26 cellular contexts compared by ENCODE assay signal in the genomic region with DNA sequence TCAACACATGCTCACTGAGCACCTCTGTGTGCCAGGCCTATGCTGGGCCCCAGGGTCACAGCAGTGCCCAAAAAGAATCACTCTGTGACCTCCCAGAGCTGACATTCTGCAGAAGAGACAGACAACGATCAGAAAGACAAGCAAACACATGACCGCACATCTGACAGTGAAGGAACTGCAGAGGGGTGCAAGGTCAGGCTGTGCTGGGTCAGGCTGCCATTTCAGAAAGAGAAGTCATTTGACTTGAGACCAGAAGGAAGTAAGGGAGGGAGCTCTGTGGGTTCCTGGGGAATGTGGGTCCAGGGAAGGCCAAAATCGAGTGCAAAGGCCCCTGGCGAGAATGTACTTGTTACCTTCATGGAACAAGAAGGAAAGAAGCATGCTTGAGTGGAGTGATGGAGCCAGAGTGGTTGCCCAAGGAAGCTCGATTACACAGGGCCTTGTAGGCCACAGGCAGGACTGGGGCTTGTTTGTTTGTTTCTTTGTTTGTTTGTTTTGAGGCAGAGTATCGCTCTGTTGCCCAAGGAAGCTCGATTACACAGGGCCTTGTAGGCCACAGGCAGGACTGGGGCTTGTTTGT. TPM values are rescaled to one million over a fixed set of nuclear protein-coding genes. Genes with fewer than 3 reads are reported as not detected.
DNase-seq lines count a peak whose midpoint lies in the region; ATAC-seq, FAIRE-seq and TF ChIP-seq lines count a peak whose summit lies in the region.
"Had no signal": no experiment of that assay in that cellular context is flagged by ENCODE, and none has a peak within 500 bp of the region (broad histone marks: within the 10 kb centered on the region; RNA-seq: fewer than 3 reads in every experiment).

No MANE protein-coding gene starts in this region.

- no peak for TF ChIP-seq CTCF in breast epithelium (IDR thresholded peaks at IDR 0.05)
- TF ChIP-seq CTCF in MCF 10A (IDR thresholded peaks at IDR 0.05; ENCODE audit: unreplicated experiment): no peak
- no peak for TF ChIP-seq CTCF in astrocyte (IDR thresholded peaks at IDR 0.05; ENCODE audit: insufficient read depth, low read depth, low read length)
- no peak for TF ChIP-seq CTCF in mucosa of descending colon (IDR thresholded peaks at IDR 0.05)
- TF ChIP-seq CTCF in upper lobe of right lung (IDR thresholded peaks at IDR 0.05): no peak

- no peak overlapping the region for H3K4me3 Mint-ChIP-seq in MCF 10A (ENCODE audit: unreplicated experiment)
- H3K4me3 Mint-ChIP-seq in astrocyte (ENCODE audit: unreplicated experiment): peak overlapping the region; percentile 46
- H3K4me3 Mint-ChIP-seq: activated CD8-positive, alpha-beta memory T cell treated with anti-CD3 and anti-CD28 coated beads, Interleukin-2, amount 10 ng/mL, durations not matched to agents 7 days and 5 days had no signal

- no peak overlapping the region for H3K4me3 ChIP-seq in breast epithelium
- H3K4me3 ChIP-seq in astrocyte (ENCODE audit: insufficient read depth, low read depth, low read length): no peak overlapping the region
- H3K4me3 ChIP-seq in mucosa of descending colon: no peak overlapping the region
- no peak overlapping the region for H3K4me3 ChIP-seq in upper lobe of right lung
- no peak overlapping the region for H3K4me3 ChIP-seq in small intestine (ENCODE audit: low read depth in 1 of 2, low read length in 2 of 2)
- H3K4me3 ChIP-seq: adrenal gland, prostate gland had no signal

- H3K9ac ChIP-seq in astrocyte (ENCODE audit: low read length): no peak overlapping the region
- H3K9ac ChIP-seq: KMS-11 had no signal

- TF ChIP-seq POLR2A in breast epithelium (IDR thresholded peaks at IDR 0.05): no peak

- H3K4me1 ChIP-seq in breast epithelium: no peaks in the 10 kb centered on the region
- peaks cover 7% of the 10 kb centered on the region for H3K4me1 ChIP-seq in astrocyte (ENCODE audit: insufficient read depth, low read length)
- H3K4me1 ChIP-seq in mucosa of descending colon (ENCODE audit: low read depth): no peaks in the 10 kb centered on the region
- H3K4me1 ChIP-seq in upper lobe of right lung: peaks cover 13% of the 10 kb centered on the region
- H3K4me1 ChIP-seq in small intestine (ENCODE audit: control insufficient read depth in 2 of 2, insufficient read depth in 1 of 2, low read depth in 1 of 2, low read length in 1 of 2): no peaks in the 10 kb centered on the region
- H3K4me1 ChIP-seq: prostate gland had no signal

- WGBS in small intestine, 3 donors: 73 to 82% (median 78%) methylated on average over 7 of the region's 7 CpGs

- peak; percentile 17 for ATAC-seq in mucosa of descending colon
- ATAC-seq in upper lobe of right lung: peak; percentile 64
- ATAC-seq in HG03442 (IDR thresholded peaks at IDR 0.05; ENCODE audit: unreplicated experiment): no peak
- ATAC-seq: activated CD8-positive, alpha-beta memory T cell treated with anti-CD3 and anti-CD28 coated beads, Interleukin-2, amount 10 ng/mL, durations not matched to agents 7 days and 5 days; esophagus mucosa; Right ventricle myocardium inferior had no signal

- FAIRE-seq in astrocyte (lab: Jason Lieb, UNC): no peak
- no peak for FAIRE-seq in small intestine (lab: Jason Lieb, UNC)
- FAIRE-seq: A204.1, GM18507 had no signal

- POLR2A ChIA-PET in MCF 10A (lab: Yijun Ruan, JAX): interaction anchor here (1.0 kb wide), 1 partner anchor 52 kb away, joined by 3 read pairs; no protein-coding TSS in a partner anchor

- H3K36me3 Mint-ChIP-seq in MCF 10A (ENCODE audit: insufficient read depth, unreplicated experiment) (no peaks in the 10 kb centered on the region), astrocyte (ENCODE audit: low read depth, unreplicated experiment) (no peaks in the 10 kb centered on the region)
- H3K36me3 Mint-ChIP-seq: activated CD8-positive, alpha-beta memory T cell treated with anti-CD3 and anti-CD28 coated beads, Interleukin-2, amount 10 ng/mL, durations not matched to agents 7 days and 5 days had no signal

- H3K27me3 ChIP-seq in breast epithelium (no peaks in the 10 kb centered on the region), astrocyte (ENCODE audit: insufficient read depth, low read length) (no peaks in the 10 kb centered on the region), upper lobe of right lung (no peaks in the 10 kb centered on the region), small intestine (ENCODE audit: control insufficient read depth in 2 of 2, insufficient read depth in 2 of 2, low read length in 2 of 2) (no peaks in the 10 kb centered on the region)
- H3K27me3 ChIP-seq: adrenal gland had no signal

- intact Hi-C loops in breast epithelium (cut with DNase I; ENCODE audit: low total_unique reads) (loop anchor here (5.0 kb wide), 1 partner anchor 815 kb away; no protein-coding TSS in a partner anchor), MCF 10A (cut with micrococcal nuclease) (no loop called here), mucosa of descending colon (cut with DNase I, micrococcal nuclease) (no loop called here), upper lobe of right lung (cut with DNase I) (no loop called here)

- H3K79me2 ChIP-seq in astrocyte (ENCODE audit: insufficient read depth, low read length): no peaks in the 10 kb centered on the region

- H4K20me1 ChIP-seq in astrocyte (ENCODE audit: insufficient read depth, low read length): no peaks in the 10 kb centered on the region

- CTCF ChIA-PET in MCF 10A (lab: Yijun Ruan, JAX): interaction anchor here (0.5 to 1.8 kb wide), 4 partner anchors 36 to 587 kb away, joined by 3 to 6 read pairs (median 3); no protein-coding TSS in a partner anchor

- no peak overlapping the region for H3K27ac Mint-ChIP-seq in MCF 10A (ENCODE audit: low read depth, unreplicated experiment)
- H3K27ac Mint-ChIP-seq in astrocyte (ENCODE audit: unreplicated experiment): no peak overlapping the region
- H3K27ac Mint-ChIP-seq: activated CD8-positive, alpha-beta memory T cell treated with anti-CD3 and anti-CD28 coated beads, Interleukin-2, amount 10 ng/mL, durations not matched to agents 7 days and 5 days had no signal

- H3K9me3 ChIP-seq in breast epithelium (peaks cover 0 to 5% of the 10 kb centered on the region in 2 donors), astrocyte (ENCODE audit: insufficient read depth, low read depth, low read length) (peaks cover 2% of the 10 kb centered on the region), mucosa of descending colon (no peaks in the 10 kb centered on the region), upper lobe of right lung (no peaks in the 10 kb centered on the region), small intestine (ENCODE audit: control insufficient read depth, low read depth) (no peaks in the 10 kb centered on the region)
- H3K9me3 ChIP-seq: adrenal gland, prostate gland had no signal

- H3K9me3 Mint-ChIP-seq in MCF 10A (ENCODE audit: unreplicated experiment) (no peaks in the 10 kb centered on the region), astrocyte (ENCODE audit: unreplicated experiment) (peaks cover 3% of the 10 kb centered on the region)

- H3K36me3 ChIP-seq in breast epithelium (no peaks in the 10 kb centered on the region), astrocyte (ENCODE audit: insufficient read depth, low read length) (no peaks in the 10 kb centered on the region), mucosa of descending colon (ENCODE audit: low read depth) (no peaks in the 10 kb centered on the region), upper lobe of right lung (no peaks in the 10 kb centered on the region), small intestine (ENCODE audit: control insufficient read depth in 2 of 2, insufficient read depth in 2 of 2, low read length in 2 of 2) (no peaks in the 10 kb centered on the region)
- H3K36me3 ChIP-seq: adrenal gland, prostate gland had no signal

- peak overlapping the region; percentile 0 to 66 for H3K27ac ChIP-seq in breast epithelium
- H3K27ac ChIP-seq in astrocyte (ENCODE audit: low read depth, low read length): no peak overlapping the region
- H3K27ac ChIP-seq in upper lobe of right lung: peak overlapping the region; percentile 26
- H3K27ac ChIP-seq in small intestine (ENCODE audit: low read depth in 1 of 2, low read length in 1 of 2): no peak overlapping the region
- H3K27ac ChIP-seq: KMS-11, prostate gland had no signal

- BruUV-seq in MCF 10A (replicated peaks; lab: Mats Ljungman, UMichigan): no TSS peak

- H3K27me3 Mint-ChIP-seq in MCF 10A (ENCODE audit: insufficient read depth, unreplicated experiment): no peaks in the 10 kb centered on the region
- peaks cover 29% of the 10 kb centered on the region for H3K27me3 Mint-ChIP-seq in astrocyte (ENCODE audit: low read depth, unreplicated experiment)

- DNase-seq in breast epithelium (ENCODE audit: low spot score in 2 of 2) (no peak), MCF 10A (ENCODE audit: unreplicated experiment) (no peak), astrocyte (ENCODE audit: low read depth) (no peak), mucosa of descending colon (no peak), upper lobe of right lung (no peak), small intestine (no peak), SW 1271 (lab: John Stamatoyannopoulos, UW) (no peak)
- DNase-seq: activated CD4-positive, alpha-beta T cell treated with anti-CD3 and anti-CD28 coated beads for 1 hour; activated CD8-positive, alpha-beta memory T cell treated with anti-CD3 and anti-CD28 coated beads, Interleukin-2, amount 10 ng/mL, durations not matched to agents 7 days and 5 days; activated effector memory CD4-positive, alpha-beta T cell treated with Interleukin-2 at 50 U/mL for 16 hours; DMS53; NCI-H1092; NCI-H2081; NCI-H510A treated with DMSO at 0.1 percent for 48 hours; stimulated activated CD8-positive, alpha-beta memory T cell treated with anti-CD3 and anti-CD28 coated beads, Interleukin-4, amount 100 ng/mL, for 48 hours; T-helper 2 cell had no signal

- H3K4me1 Mint-ChIP-seq in MCF 10A (ENCODE audit: insufficient read depth, unreplicated experiment) (peaks cover 21% of the 10 kb centered on the region), astrocyte (ENCODE audit: low read depth, unreplicated experiment) (peaks cover 6% of the 10 kb centered on the region)

- no peak overlapping the region for H3K4me2 ChIP-seq in astrocyte (ENCODE audit: low read length)
- H3K4me2 ChIP-seq: KMS-11 had no signal

- no peak overlapping the region for H2AFZ ChIP-seq in astrocyte (ENCODE audit: low read depth, low read length)

RNA-seq across cellular contexts. Expression of a gene that starts 11.4 kb away (rescaled TPM):
- total RNA-seq in breast epithelium: 1 to 10 TPM in 2 of 3 donors, under 1 TPM in 1; 0.33 to 7.8 (median 4.8) TPM
- 0.56 and 1.7 TPM in 2 replicates for total RNA-seq in MCF 10A (2022)
- total RNA-seq in astrocyte: not detected in 2 replicates
- total RNA-seq in mucosa of descending colon: 1 to 10 TPM; 2.2 to 5.7 (median 4.1) TPM
- 15.8 TPM for total RNA-seq in upper lobe of right lung
- 1 to 10 TPM; 1.3 to 5.0 (median 3.0) TPM for polyA plus RNA-seq in small intestine

RNA-seq across cellular contexts. Expression of a gene that starts 25.6 kb away (rescaled TPM):
- total RNA-seq in breast epithelium (1 to 10 TPM in 1 of 3 donors, not detected in 2; 4.2 TPM), MCF 10A (2022) (not detected in 2 replicates), astrocyte (not detected in 2 replicates), mucosa of descending colon (under 1 TPM in 1 of 3 donors, not detected in 2; 0.80 TPM), upper lobe of right lung (not detected)
- not detected for polyA plus RNA-seq in small intestine
- total RNA-seq: esophagus mucosa, H4, Right ventricle myocardium inferior had no signal

RNA-seq across cellular contexts. Expression of a gene that starts 30.1 kb away (rescaled TPM):
- total RNA-seq in breast epithelium (not detected), MCF 10A (2022) (not detected in 2 replicates), astrocyte (not detected in 2 replicates), mucosa of descending colon (not detected), upper lobe of right lung (not detected)
- under 1 TPM in 1 of 3 donors, not detected in 2; 0.18 TPM for polyA plus RNA-seq in small intestine
- total RNA-seq: activated CD8-positive, alpha-beta memory T cell treated with anti-CD3 and anti-CD28 coated beads, Interleukin-2, amount 10 ng/mL, durations not matched to agents 7 days and 5 days; adrenal gland; esophagus mucosa; H4; lower leg skin; Right ventricle myocardium inferior had no signal

RNA-seq across cellular contexts. Expression of a gene that starts 35.2 kb away (rescaled TPM):
- 1 to 10 TPM in 1 of 3 donors, not detected in 2; 1.5 TPM for total RNA-seq in breast epithelium
- total RNA-seq in MCF 10A (2022): not detected in 2 replicates
- 0.36 and 0.38 TPM in 2 replicates for total RNA-seq in astrocyte
- not detected for total RNA-seq in mucosa of descending colon
- total RNA-seq in upper lobe of right lung: 1.5 TPM
- under 1 TPM in 1 of 3 donors, not detected in 2; 0.18 TPM for polyA plus RNA-seq in small intestine
- total RNA-seq: esophagus mucosa, lower leg skin, Right ventricle myocardium inferior had no signal

RNA-seq across cellular contexts. Expression of a gene that starts 40.7 kb away (rescaled TPM):
- total RNA-seq in breast epithelium: under 1 TPM in 2 of 3 donors, not detected in 1; 0.16 to 0.33 TPM
- not detected in 2 replicates for total RNA-seq in MCF 10A (2022)
- total RNA-seq in astrocyte: not detected in 2 replicates
- 1 to 10 TPM in 1 of 3 donors, not detected in 2; 1.5 TPM for total RNA-seq in mucosa of descending colon
- not detected for total RNA-seq in upper lobe of right lung
- polyA plus RNA-seq in small intestine: 1 to 10 TPM in 1 of 3 donors, not detected in 2; 1.0 TPM
- total RNA-seq: activated CD8-positive, alpha-beta memory T cell treated with anti-CD3 and anti-CD28 coated beads, Interleukin-2, amount 10 ng/mL, durations not matched to agents 7 days and 5 days; esophagus mucosa; lower leg skin had no signal

Comparison
In these comparisons a context has a peak if more than half of its experiments do, and no peak if none do; other contexts are left out.
1. H3K27ac ChIP-seq: peak in breast epithelium (2 of 2) and upper lobe of right lung (single experiment); none in astrocyte (single experiment) and small intestine (0 of 2).